18 cellular contexts compared by ENCODE assay signal in genomic region chr16:23838485-23839142, GRCh38. TPM values are rescaled to one million over a fixed set of nuclear protein-coding genes. Genes with fewer than 3 reads are reported as not detected.
A peak's percentile ranks its signal among the peaks of the same experiment; 100 is the strongest.
DNase-seq lines count a peak whose midpoint lies in the region; ATAC-seq, FAIRE-seq and TF ChIP-seq lines count a peak whose summit lies in the region.
"Had no signal": no experiment of that assay in that cellular context is flagged by ENCODE, and none has a peak within 500 bp of the region (broad histone marks: within the 10 kb centered on the region; RNA-seq: fewer than 3 reads in every experiment).

No MANE protein-coding gene starts in this region.

- no peak overlapping the region for H3K4ac ChIP-seq in trophoblast cell (ENCODE audit: low read depth, low read length)

- H3K4me3 Mint-ChIP-seq in T-helper 1 cell treated with Interleukin-12 subunit alpha and Interleukin-12 subunit beta and Interleukin-4 antibody, amounts not matched to agents 30 μg/mL and 1 μg/mL, for 36 hours: peak overlapping the region; percentile 45
- H3K4me3 Mint-ChIP-seq in activated CD8-positive, alpha-beta T cell treated with anti-CD3 and anti-CD28 coated beads, Interleukin-2, amount 10 ng/mL, durations not matched to agents 7 days and 5 days: peak overlapping the region; percentile 98
- H3K4me3 Mint-ChIP-seq in natural killer cell: peak overlapping the region; percentile 99

- H2BK120ac ChIP-seq in trophoblast cell (ENCODE audit: insufficient read depth, low read length, poor library complexity): no peak overlapping the region

- ATAC-seq in activated CD8-positive, alpha-beta T cell treated with anti-CD3 and anti-CD28 coated beads, Interleukin-2, amount 10 ng/mL, durations not matched to agents 7 days and 5 days: no peak
- no peak for ATAC-seq in natural killer cell
- ATAC-seq: heart left ventricle had no signal

- no peak overlapping the region for H4K8ac ChIP-seq in trophoblast cell (ENCODE audit: low read depth, low read length)

- no peak overlapping the region for H4K12ac ChIP-seq in trophoblast cell (ENCODE audit: low read depth, low read length)

- no peak overlapping the region for H3K23ac ChIP-seq in trophoblast cell (ENCODE audit: low read length)

- H3K79me1 ChIP-seq in trophoblast cell (ENCODE audit: low read length): no peaks in the 10 kb centered on the region

- H3K36me3 Mint-ChIP-seq in T-helper 1 cell treated with Interleukin-12 subunit alpha and Interleukin-12 subunit beta and Interleukin-4 antibody, amounts not matched to agents 30 μg/mL and 1 μg/mL, for 36 hours (ENCODE audit: low read depth): peaks cover 19% of the 10 kb centered on the region
- H3K36me3 Mint-ChIP-seq in activated CD8-positive, alpha-beta T cell treated with anti-CD3 and anti-CD28 coated beads, Interleukin-2, amount 10 ng/mL, durations not matched to agents 7 days and 5 days (ENCODE audit: low read depth): peaks cover 46% of the 10 kb centered on the region
- no peaks in the 10 kb centered on the region for H3K36me3 Mint-ChIP-seq in natural killer cell

- H3K9me3 ChIP-seq in trophoblast cell (ENCODE audit: insufficient read depth, low read depth, low read length): peaks cover 5% of the 10 kb centered on the region
- H3K9me3 ChIP-seq: ascending aorta, esophagus muscularis mucosa, heart left ventricle, SK-N-SH had no signal

- H3K9ac ChIP-seq in trophoblast cell (ENCODE audit: low read length): no peak overlapping the region
- H3K9ac ChIP-seq: SK-N-SH had no signal

- no CpG with 5 or more reads among the region's 9 CpGs for WGBS in trophoblast cell (ENCODE audit: extremely low coverage, insufficient coverage, insufficient read length)

- H3K36me3 ChIP-seq in trophoblast cell (ENCODE audit: control insufficient read depth in 1 of 2, insufficient read depth in 2 of 2, low read length in 2 of 2): no peaks in the 10 kb centered on the region
- H3K36me3 ChIP-seq: ascending aorta, esophagus muscularis mucosa, heart left ventricle, WERI-Rb-1 had no signal

- peaks cover 0 to 7% of the 10 kb centered on the region in 2 experiments for H3K4me1 ChIP-seq in trophoblast cell (ENCODE audit: control insufficient read depth in 1 of 2, insufficient read depth in 2 of 2, low read length in 2 of 2)
- H3K4me1 ChIP-seq: ascending aorta had no signal

- no peak for TF ChIP-seq POLR2A in GM12891 (IDR thresholded peaks at IDR 0.05; ENCODE audit: low read depth, low read length)

- H2BK5ac ChIP-seq in trophoblast cell (ENCODE audit: low read depth, low read length, poor library complexity): no peak overlapping the region

- H2AFZ ChIP-seq in trophoblast cell (ENCODE audit: insufficient read depth, low read length, poor library complexity): no peak overlapping the region

- intact Hi-C loops in natural killer cell (cut with micrococcal nuclease): loop anchor here (5.0 kb wide), 1 partner anchor 36 kb away; no protein-coding TSS in a partner anchor

- no peak overlapping the region for H3K14ac ChIP-seq in trophoblast cell (ENCODE audit: low read length)

- H3K4me3 ChIP-seq in trophoblast cell (ENCODE audit: low read depth, low read length): no peak overlapping the region
- H3K4me3 ChIP-seq: ascending aorta, esophagus muscularis mucosa had no signal

- CTCF ChIA-PET in activated CD8-positive, alpha-beta T cell treated with anti-CD3 and anti-CD28 coated beads, Interleukin-2, amount 10 ng/mL, durations not matched to agents 7 days and 5 days (lab: Charles Lee): interaction anchor here (1.0 to 5.2 kb wide), 7 partner anchors 8 to 173 kb away, joined by 3 to 29 read pairs (median 3); no protein-coding TSS in a partner anchor

- H3K18ac ChIP-seq in trophoblast cell (ENCODE audit: low read length): no peak overlapping the region

- no peak overlapping the region for H3K27ac Mint-ChIP-seq in T-helper 1 cell treated with Interleukin-12 subunit alpha and Interleukin-12 subunit beta and Interleukin-4 antibody, amounts not matched to agents 30 μg/mL and 1 μg/mL, for 36 hours
- H3K27ac Mint-ChIP-seq in activated CD8-positive, alpha-beta T cell treated with anti-CD3 and anti-CD28 coated beads, Interleukin-2, amount 10 ng/mL, durations not matched to agents 7 days and 5 days: no peak overlapping the region
- peak overlapping the region in 1 of 2 donors; percentile 83 for H3K27ac Mint-ChIP-seq in natural killer cell

- FAIRE-seq in GM12891 (lab: Jason Lieb, UNC): peak; percentile 72
- FAIRE-seq: colon had no signal

- no peaks in the 10 kb centered on the region for H3K9me3 Mint-ChIP-seq in T-helper 1 cell treated with Interleukin-12 subunit alpha and Interleukin-12 subunit beta and Interleukin-4 antibody, amounts not matched to agents 30 μg/mL and 1 μg/mL, for 36 hours
- no peaks in the 10 kb centered on the region for H3K9me3 Mint-ChIP-seq in activated CD8-positive, alpha-beta T cell treated with anti-CD3 and anti-CD28 coated beads, Interleukin-2, amount 10 ng/mL, durations not matched to agents 7 days and 5 days (ENCODE audit: insufficient read depth)
- no peaks in the 10 kb centered on the region for H3K9me3 Mint-ChIP-seq in natural killer cell

- H3K27ac ChIP-seq in trophoblast cell (ENCODE audit: low read depth, low read length): no peak overlapping the region
- H3K27ac ChIP-seq: 22Rv1, ascending aorta, esophagus muscularis mucosa, heart left ventricle, WERI-Rb-1 had no signal

- TF ChIP-seq CTCF in natural killer cell (IDR thresholded peaks at IDR 0.05): no peak

- DNase-seq in T-helper 1 cell (no peak), GM12891 (ENCODE audit: insufficient read length, low spot score) (no peak), natural killer cell (no peak), NCI-H82 treated with DMSO at 0.1 percent for 48 hours (lab: John Stamatoyannopoulos, UW; ENCODE audit: unreplicated experiment) (no peak), trophoblast cell (no peak), NCI-H226 (no peak)
- no peak for DNase-seq in activated CD8-positive, alpha-beta T cell treated with anti-CD3 and anti-CD28 coated beads, Interleukin-2, amount 10 ng/mL, durations not matched to agents 7 days and 5 days
- DNase-seq: GDM1, heart left ventricle, NCI-H1436 treated with DMSO at 0.1 percent for 48 hours, NCI-H510A, SK-N-SH, WERI-Rb-1 had no signal

- no peak overlapping the region for H3K4me2 ChIP-seq in trophoblast cell (ENCODE audit: low read length)
- H3K4me2 ChIP-seq: SK-N-SH had no signal

- H3K79me2 ChIP-seq in trophoblast cell (ENCODE audit: control insufficient read depth, insufficient read depth, low read length, poor library complexity): no peaks in the 10 kb centered on the region

- H2AK5ac ChIP-seq in trophoblast cell (ENCODE audit: low read length): no peak overlapping the region

- no peak overlapping the region for H2BK12ac ChIP-seq in trophoblast cell (ENCODE audit: low read length)

- peaks cover 34% of the 10 kb centered on the region for H3K27me3 ChIP-seq in trophoblast cell (ENCODE audit: insufficient read depth, low read length)
- H3K27me3 ChIP-seq: ascending aorta had no signal

- no peak overlapping the region for H4K91ac ChIP-seq in trophoblast cell (ENCODE audit: low read depth, low read length)

- peaks cover 62% of the 10 kb centered on the region for H3K4me1 Mint-ChIP-seq in T-helper 1 cell treated with Interleukin-12 subunit alpha and Interleukin-12 subunit beta and Interleukin-4 antibody, amounts not matched to agents 30 μg/mL and 1 μg/mL, for 36 hours (ENCODE audit: low read depth)
- H3K4me1 Mint-ChIP-seq in activated CD8-positive, alpha-beta T cell treated with anti-CD3 and anti-CD28 coated beads, Interleukin-2, amount 10 ng/mL, durations not matched to agents 7 days and 5 days (ENCODE audit: low read depth): peaks cover 73% of the 10 kb centered on the region
- H3K4me1 Mint-ChIP-seq in natural killer cell: peaks cover 58 to 60% of the 10 kb centered on the region in 2 donors

- no peaks in the 10 kb centered on the region for H3K27me3 Mint-ChIP-seq in T-helper 1 cell treated with Interleukin-12 subunit alpha and Interleukin-12 subunit beta and Interleukin-4 antibody, amounts not matched to agents 30 μg/mL and 1 μg/mL, for 36 hours (ENCODE audit: low read depth)
- H3K27me3 Mint-ChIP-seq in activated CD8-positive, alpha-beta T cell treated with anti-CD3 and anti-CD28 coated beads, Interleukin-2, amount 10 ng/mL, durations not matched to agents 7 days and 5 days (ENCODE audit: low read depth): no peaks in the 10 kb centered on the region
- H3K27me3 Mint-ChIP-seq in natural killer cell (ENCODE audit: low read depth in 2 of 2): no peaks in the 10 kb centered on the region

- POLR2A ChIA-PET in activated CD8-positive, alpha-beta T cell treated with anti-CD3 and anti-CD28 coated beads, Interleukin-2, amount 10 ng/mL, durations not matched to agents 7 days and 5 days (lab: Charles Lee): no interaction called here

TF ChIP-seq in GM12891, 5 proteins besides CTCF, POLR2A, EP300 and RAD21:
- TF ChIP-seq PAX5 (IDR thresholded peaks at IDR 0.05; ENCODE audit: insufficient read depth, low read length, severe bottlenecking) (no peak), SPI1 (IDR thresholded peaks at IDR 0.05; ENCODE audit: low read depth, low read length) (peak; percentile 55), POU2F2 (IDR thresholded peaks at IDR 0.05; ENCODE audit: low read depth, low read length) (0 out of 2 replicates have a peak, but pooled peaks have one; percentile 21), TAF1 (IDR thresholded peaks at IDR 0.05; ENCODE audit: low read depth, low read length) (no peak)

RNA-seq across cellular contexts. Expression of gene PRKCB, which starts 2.8 kb away (rescaled TPM):
- 98.4 TPM for polyA plus RNA-seq in GM12891 (2012; ENCODE audit: low read depth, missing spikeins)
- total RNA-seq in activated CD8-positive, alpha-beta T cell treated with anti-CD3 and anti-CD28 coated beads, Interleukin-2, amount 10 ng/mL, durations not matched to agents 7 days and 5 days: 100 to 1,000 TPM; 101 to 105 TPM
- total RNA-seq in natural killer cell: 100 to 1,000 TPM; 182 to 222 (median 183) TPM
- 0.10 and 0.12 TPM in 2 replicates for polyA plus RNA-seq in trophoblast cell (2013)

Comparison
In these comparisons a context has a peak if more than half of its experiments do, and no peak if none do; other contexts are left out.
1. H3K4me3 Mint-ChIP-seq: peak in every context shown above with its lines; median percentile 99 in natural killer cell; 98 in activated CD8-positive, alpha-beta T cell treated with anti-CD3 and anti-CD28 coated beads, Interleukin-2, amount 10 ng/mL, durations not matched to agents 7 days and 5 days; 45 in T-helper 1 cell treated with Interleukin-12 subunit alpha and Interleukin-12 subunit beta and Interleukin-4 antibody, amounts not matched to agents 30 μg/mL and 1 μg/mL, for 36 hours.